Comparison of ENCODE assay signal across 8 cellular contexts in the genomic region with DNA sequence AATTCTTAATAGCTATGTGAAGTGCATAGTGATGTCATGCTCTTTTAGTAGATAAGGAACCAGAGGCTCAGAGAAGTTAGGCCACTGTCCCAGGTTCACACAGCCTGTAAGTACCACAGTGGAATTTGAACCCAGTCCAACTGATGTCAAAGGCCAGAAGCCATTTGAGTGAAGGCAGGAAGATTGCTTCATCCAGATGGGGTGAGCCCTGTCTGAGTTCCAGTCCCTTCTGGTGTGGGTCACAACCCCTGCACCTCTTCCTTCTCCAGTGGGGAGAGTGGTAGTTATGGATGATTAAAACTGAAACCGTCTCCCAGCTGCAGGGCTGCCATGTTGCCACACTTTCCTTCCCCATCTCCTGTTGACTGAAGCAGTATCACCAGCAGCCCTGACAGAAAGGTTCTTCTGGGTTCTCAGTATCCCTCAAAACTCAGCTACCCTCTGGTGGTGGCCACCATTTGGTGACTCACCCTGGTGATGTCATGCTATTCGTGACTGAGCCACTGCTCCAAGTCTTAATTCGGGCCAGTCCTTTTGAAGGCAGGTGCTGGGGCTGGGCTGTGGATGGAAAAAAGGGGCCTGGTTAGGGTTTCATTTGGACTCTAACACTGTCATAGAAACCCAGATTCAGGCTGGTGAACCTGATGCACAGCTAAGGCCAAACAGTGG. TPM values are rescaled to one million over a fixed set of nuclear protein-coding genes. Genes with fewer than 3 reads are reported as not detected.
DNase-seq lines count a peak whose midpoint lies in the region; ATAC-seq and TF ChIP-seq lines count a peak whose summit lies in the region.

No MANE protein-coding gene starts in this region.

- TF ChIP-seq CTCF in CD8-positive, alpha-beta T cell (IDR thresholded peaks at IDR 0.05) = no peak
- TF ChIP-seq CTCF in Panc1 (IDR thresholded peaks at IDR 0.05) = no peak

- no peaks in the 10 kb centered on the region for H3K27me3 ChIP-seq in CD8-positive, alpha-beta T cell (ENCODE audit: insufficient read depth, low read length)
- no peaks in the 10 kb centered on the region for H3K27me3 ChIP-seq in Panc1 (ENCODE audit: control insufficient read depth, insufficient read depth, low read length)

- CTCF ChIA-PET in CD8-positive, alpha-beta T cell (lab: Charles Lee) = interaction anchor here (1.4 to 4.7 kb wide), 5 partner anchors 10 to 53 kb away, joined by 4 to 27 read pairs (median 8); a partner anchor contains a TSS
- CTCF ChIA-PET in Panc1 (lab: Charles Lee) = interaction anchor here (1.0 kb wide), 1 partner anchor 20 kb away, joined by 3 read pairs; a partner anchor contains a TSS

- peaks cover 8% of the 10 kb centered on the region for H3K36me3 ChIP-seq in CD8-positive, alpha-beta T cell (ENCODE audit: insufficient read depth, low read length)
- H3K36me3 ChIP-seq in Panc1 (ENCODE audit: control insufficient read depth, insufficient read depth, low read length) = peaks cover 11% of the 10 kb centered on the region; the same call in 1 of the 2 replicates

- H3K4me3 ChIP-seq in CD8-positive, alpha-beta T cell (ENCODE audit: low read depth, low read length) = no peak overlapping the region
- no peak overlapping the region for H3K4me3 ChIP-seq in Panc1 (ENCODE audit: low read depth in 2 of 2, low read length in 2 of 2)

- H3K27ac Mint-ChIP-seq in CD8-positive, alpha-beta T cell = peak overlapping the region; percentile 22

- no peak for ATAC-seq in CD8-positive, alpha-beta T cell
- no peak for ATAC-seq in Panc1
- no peak for ATAC-seq in HG02884 (IDR thresholded peaks at IDR 0.05; ENCODE audit: unreplicated experiment)
- ATAC-seq in HG03108 (IDR thresholded peaks at IDR 0.05; ENCODE audit: unreplicated experiment) = no peak

- H3K4me1 Mint-ChIP-seq in CD8-positive, alpha-beta T cell (ENCODE audit: low read depth) = peaks cover 23% of the 10 kb centered on the region

- no peaks in the 10 kb centered on the region for H3K9me3 Mint-ChIP-seq in CD8-positive, alpha-beta T cell

- no peak overlapping the region for H3K27ac ChIP-seq in CD8-positive, alpha-beta T cell (ENCODE audit: low read depth, low read length)
- H3K27ac ChIP-seq in Panc1 (ENCODE audit: low read length) = no peak overlapping the region

- intact Hi-C loops in CD8-positive, alpha-beta T cell (cut with DNase I, micrococcal nuclease) = loop anchor here in 1 of 2 experiments (5.0 kb wide), 1 partner anchor 189 kb away; a partner anchor contains a TSS
- intact Hi-C loops in Panc1 (cut with micrococcal nuclease; ENCODE audit: unreplicated experiment) = no loop called here

- peaks cover 29% of the 10 kb centered on the region for H3K36me3 Mint-ChIP-seq in CD8-positive, alpha-beta T cell

- no TSS peak for BruUV-seq in Panc1 (replicated peaks; lab: Mats Ljungman, UMichigan)

- POLR2A ChIA-PET in CD8-positive, alpha-beta T cell (lab: Charles Lee) = interaction anchor here (0.6 to 6.4 kb wide), 10 partner anchors 8 to 634 kb away, joined by 3 to 76 read pairs (median 4); a partner anchor contains a TSS
- POLR2A ChIA-PET in Panc1 (lab: Charles Lee) = no interaction called here

- peak in 3 of 7 experiments; percentile 25 to 40 (median 36) for DNase-seq in CD8-positive, alpha-beta T cell
- DNase-seq in Panc1 (ENCODE audit: low read depth, low spot score) = peak; percentile 61
- peak; percentile 46 for DNase-seq in amniotic epithelial cell (ENCODE audit: low read depth)
- DNase-seq in islet precursor cell = peak; percentile 79
- peak; percentile 62 to 82 for DNase-seq in stimulated activated CD8-positive, alpha-beta memory T cell treated with anti-CD3 and anti-CD28 coated beads, Interleukin-7, amount 100 ng/mL, for 48 hours (ENCODE audit: extremely low read depth in 1 of 2, low read depth in 1 of 2)
- no peak for DNase-seq in mesenteric fat pad (ENCODE audit: low spot score)

- peaks cover 16% of the 10 kb centered on the region for H3K4me1 ChIP-seq in CD8-positive, alpha-beta T cell (ENCODE audit: insufficient read depth, low read length)
- peaks cover 14% of the 10 kb centered on the region; the same call in 1 of the 2 replicates for H3K4me1 ChIP-seq in Panc1 (ENCODE audit: control insufficient read depth, insufficient read depth, low read length)

- no peaks in the 10 kb centered on the region for H3K9me3 ChIP-seq in CD8-positive, alpha-beta T cell (ENCODE audit: low read length)
- H3K9me3 ChIP-seq in Panc1 (ENCODE audit: control insufficient read depth, insufficient read depth, low read depth, low read length) = no peaks in the 10 kb centered on the region

- H3K4me3 Mint-ChIP-seq in CD8-positive, alpha-beta T cell = peak overlapping the region; percentile 19

- in situ Hi-C loops in Panc1 (cut with HindIII; ENCODE audit: low pct_unique_long_range_greater_than_20kb, low sequenced_read_pairs) = no loop called here

- H3K27me3 Mint-ChIP-seq in CD8-positive, alpha-beta T cell (ENCODE audit: low read depth) = no peaks in the 10 kb centered on the region

RNA-seq across cellular contexts. Expression of a gene that starts 1.5 kb away (rescaled TPM):
- under 1 TPM; 0.31 to 0.35 TPM for total RNA-seq in CD8-positive, alpha-beta T cell
- total RNA-seq in Panc1 (2021; ENCODE audit: unreplicated experiment) (0.21 TPM), mesenteric fat pad (0.22 TPM)
- 1.2 TPM for polyA plus RNA-seq in Panc1 (2012; ENCODE audit: insufficient read length)

RNA-seq across cellular contexts. Expression of a gene that starts 20.4 kb away (rescaled TPM):
- total RNA-seq in CD8-positive, alpha-beta T cell = 10 to 100 TPM; 24.2 to 27.0 TPM
- total RNA-seq in Panc1 (2021; ENCODE audit: unreplicated experiment) = 79.3 TPM
- polyA plus RNA-seq in Panc1 (2012; ENCODE audit: insufficient read length) = 128 TPM
- total RNA-seq in mesenteric fat pad = 42.4 TPM

RNA-seq across cellular contexts. Expression of a gene that starts 32.2 kb away (rescaled TPM):
- total RNA-seq in CD8-positive, alpha-beta T cell = 1 to 10 TPM; 7.0 to 7.9 TPM
- total RNA-seq in Panc1 (2021; ENCODE audit: unreplicated experiment) (7.9 TPM), mesenteric fat pad (15.4 TPM)
- polyA plus RNA-seq in Panc1 (2012; ENCODE audit: insufficient read length) = 17.0 TPM

RNA-seq across cellular contexts. Expression of a gene that starts 34.2 kb away (rescaled TPM):
- total RNA-seq in CD8-positive, alpha-beta T cell = 10 to 100 TPM; 16.7 to 18.2 TPM
- total RNA-seq in Panc1 (2021; ENCODE audit: unreplicated experiment) = 2.4 TPM
- polyA plus RNA-seq in Panc1 (2012; ENCODE audit: insufficient read length) = 8.3 TPM
- not detected for total RNA-seq in mesenteric fat pad

RNA-seq across cellular contexts. Expression of a gene that starts 49.7 kb away (rescaled TPM):
- 10 to 100 TPM; 40.8 to 43.5 TPM for total RNA-seq in CD8-positive, alpha-beta T cell
- total RNA-seq in Panc1 (2021; ENCODE audit: unreplicated experiment) (147 TPM), mesenteric fat pad (111 TPM)
- polyA plus RNA-seq in Panc1 (2012; ENCODE audit: insufficient read length) = 133 TPM
